20 cellular contexts compared by ENCODE assay signal in genomic region chr9:131752231-131752884, GRCh38.
"Had no signal": no experiment of that assay in that cellular context is flagged by ENCODE, and none has a peak within 500 bp of the region (broad histone marks: within the 10 kb centered on the region; RNA-seq: fewer than 3 reads in every experiment).

No MANE protein-coding gene starts in this region.

- H3K27ac Mint-ChIP-seq: activated B cell treated with CpG ODN at 0.5 μM for 24 hours; activated CD4-positive, alpha-beta memory T cell treated with anti-CD3 and anti-CD28 coated beads for 36 hours; activated naive CD8-positive, alpha-beta T cell treated with anti-CD3 and anti-CD28 coated beads, Interleukin-2, amount 10 ng/mL, durations not matched to agents 7 days and 5 days; activated T-helper 1 cell treated with anti-CD3 and anti-CD28 coated beads, Interleukin-12 subunit alpha, Interleukin-12 subunit beta, Interleukin-2, Interleukin-4 antibody, amounts not matched to agents 30 ng/mL and 10 ng/mL and 1 ng/mL, durations not matched to agents 14 hours and 24 hours and 36 hours; nephron; stimulated activated naive B cell treated with anti-CD40 and anti-IgM and Interleukin-4, amounts not matched to agents 10 μg/mL and 1 μg/mL and 100 μg/mL, for 72 hours had no signal

- H3K36me3 Mint-ChIP-seq: activated CD4-positive, alpha-beta memory T cell treated with anti-CD3 and anti-CD28 coated beads for 36 hours; activated naive CD8-positive, alpha-beta T cell treated with anti-CD3 and anti-CD28 coated beads, Interleukin-2, amount 10 ng/mL, durations not matched to agents 7 days and 5 days; stimulated activated naive B cell treated with anti-CD40 and anti-IgM and Interleukin-4, amounts not matched to agents 10 μg/mL and 1 μg/mL and 100 μg/mL, for 72 hours had no signal

- H3K36me3 ChIP-seq: spleen had no signal

- H3K9me3 ChIP-seq: body of pancreas, spleen had no signal

- ATAC-seq: body of pancreas; left lobe of liver; stimulated activated naive B cell treated with anti-CD40 and anti-IgM and Interleukin-4, amounts not matched to agents 10 μg/mL and 1 μg/mL and 100 μg/mL, for 72 hours had no signal

- DNase-seq: activated B cell treated with CpG ODN at 0.5 μM for 24 hours; activated CD4-positive, alpha-beta memory T cell treated with anti-CD3 and anti-CD28 coated beads for 36 hours; activated CD4-positive, alpha-beta T cell treated with anti-CD3 and anti-CD28 coated beads for 4 hours; activated gamma-delta T cell treated with Interleukin-2 at 50 U/mL for 16 hours; activated naive CD8-positive, alpha-beta T cell treated with anti-CD3 and anti-CD28 coated beads, Interleukin-2, amount 10 ng/mL, durations not matched to agents 7 days and 5 days; activated T-cell treated with anti-CD3 and anti-CD28 coated beads for 4 hours; body of pancreas; central memory CD4-positive, alpha-beta T cell; dorsolateral prefrontal cortex; foreskin melanocyte; head of caudate nucleus; occipital lobe; spleen; stimulated activated CD4-positive, alpha-beta T cell treated with anti-CD3 and anti-CD28 coated beads, Interleukin-4, amount 100 ng/mL, for 4 hours; stimulated activated naive B cell treated with anti-CD40 and anti-IgM and Interleukin-4, amounts not matched to agents 10 μg/mL and 1 μg/mL and 100 μg/mL, for 72 hours had no signal

- H3K27ac ChIP-seq: body of pancreas, dorsolateral prefrontal cortex, epithelial cell of prostate, spleen had no signal

- H3K27me3 ChIP-seq: body of pancreas had no signal

- H3K9me3 Mint-ChIP-seq: activated B cell treated with CpG ODN at 0.5 μM for 24 hours; activated CD4-positive, alpha-beta memory T cell treated with anti-CD3 and anti-CD28 coated beads for 36 hours; activated naive CD8-positive, alpha-beta T cell treated with anti-CD3 and anti-CD28 coated beads, Interleukin-2, amount 10 ng/mL, durations not matched to agents 7 days and 5 days; activated T-helper 1 cell treated with anti-CD3 and anti-CD28 coated beads, Interleukin-12 subunit alpha, Interleukin-12 subunit beta, Interleukin-2, Interleukin-4 antibody, amounts not matched to agents 30 ng/mL and 10 ng/mL and 1 ng/mL, durations not matched to agents 14 hours and 24 hours and 36 hours; nephron; stimulated activated naive B cell treated with anti-CD40 and anti-IgM and Interleukin-4, amounts not matched to agents 10 μg/mL and 1 μg/mL and 100 μg/mL, for 72 hours had no signal

- H3K4me3 Mint-ChIP-seq: activated B cell treated with CpG ODN at 0.5 μM for 24 hours; activated CD4-positive, alpha-beta memory T cell treated with anti-CD3 and anti-CD28 coated beads for 36 hours; activated naive CD8-positive, alpha-beta T cell treated with anti-CD3 and anti-CD28 coated beads, Interleukin-2, amount 10 ng/mL, durations not matched to agents 7 days and 5 days; activated T-helper 1 cell treated with anti-CD3 and anti-CD28 coated beads, Interleukin-12 subunit alpha, Interleukin-12 subunit beta, Interleukin-2, Interleukin-4 antibody, amounts not matched to agents 30 ng/mL and 10 ng/mL and 1 ng/mL, durations not matched to agents 14 hours and 24 hours and 36 hours; nephron; stimulated activated naive B cell treated with anti-CD40 and anti-IgM and Interleukin-4, amounts not matched to agents 10 μg/mL and 1 μg/mL and 100 μg/mL, for 72 hours had no signal

- H3K4me3 ChIP-seq: body of pancreas, dorsolateral prefrontal cortex, lung, spleen had no signal
